ENCODE assay signal across 2 cellular contexts in the genomic region with DNA sequence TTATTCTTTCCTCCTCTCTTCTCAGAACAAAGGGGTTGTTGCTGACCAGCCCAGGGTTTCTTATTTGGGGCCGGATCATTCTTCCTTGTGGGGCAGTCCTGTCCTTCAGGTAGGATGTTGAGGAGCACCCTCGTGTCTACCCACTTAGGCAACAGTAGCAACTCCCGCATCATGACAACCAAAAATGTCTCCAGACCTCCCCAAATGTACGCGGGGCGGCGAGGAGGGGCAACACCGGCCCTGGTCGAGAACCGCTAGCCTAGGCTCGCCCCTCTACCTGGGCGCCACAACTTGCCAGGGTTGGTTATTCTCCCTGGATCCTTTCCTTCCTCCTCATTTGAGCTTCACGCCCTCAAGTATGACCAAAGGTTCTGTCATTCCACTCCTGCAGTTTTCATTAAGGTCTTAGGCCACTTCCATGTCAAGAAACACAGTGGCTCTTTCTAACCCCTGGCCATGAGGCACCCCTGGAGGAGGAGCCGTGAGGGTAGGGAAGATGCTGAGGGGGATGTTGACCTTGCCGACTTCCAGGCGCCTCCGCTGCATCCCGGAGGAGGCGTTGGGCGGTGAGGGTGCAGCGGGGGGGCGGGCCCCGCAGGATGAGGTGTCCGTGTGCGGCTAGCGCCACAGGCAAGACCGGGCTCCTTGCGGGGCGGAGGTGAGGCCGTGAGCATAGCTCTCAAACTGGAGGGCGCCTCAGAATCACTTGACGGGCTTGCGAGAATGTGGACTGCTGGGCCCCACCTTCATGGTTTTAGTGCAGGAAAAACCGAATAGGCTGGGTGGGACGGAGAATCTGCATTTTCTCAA.
A peak's percentile ranks its signal among the peaks of the same experiment; 100 is the strongest.
TF ChIP-seq lines count a peak whose summit lies in the region.

No MANE protein-coding gene starts in this region.

TF ChIP-seq in GM23338, 12 proteins besides CTCF, POLR2A, EP300 and RAD21:
- TF ChIP-seq, protein P1, sequence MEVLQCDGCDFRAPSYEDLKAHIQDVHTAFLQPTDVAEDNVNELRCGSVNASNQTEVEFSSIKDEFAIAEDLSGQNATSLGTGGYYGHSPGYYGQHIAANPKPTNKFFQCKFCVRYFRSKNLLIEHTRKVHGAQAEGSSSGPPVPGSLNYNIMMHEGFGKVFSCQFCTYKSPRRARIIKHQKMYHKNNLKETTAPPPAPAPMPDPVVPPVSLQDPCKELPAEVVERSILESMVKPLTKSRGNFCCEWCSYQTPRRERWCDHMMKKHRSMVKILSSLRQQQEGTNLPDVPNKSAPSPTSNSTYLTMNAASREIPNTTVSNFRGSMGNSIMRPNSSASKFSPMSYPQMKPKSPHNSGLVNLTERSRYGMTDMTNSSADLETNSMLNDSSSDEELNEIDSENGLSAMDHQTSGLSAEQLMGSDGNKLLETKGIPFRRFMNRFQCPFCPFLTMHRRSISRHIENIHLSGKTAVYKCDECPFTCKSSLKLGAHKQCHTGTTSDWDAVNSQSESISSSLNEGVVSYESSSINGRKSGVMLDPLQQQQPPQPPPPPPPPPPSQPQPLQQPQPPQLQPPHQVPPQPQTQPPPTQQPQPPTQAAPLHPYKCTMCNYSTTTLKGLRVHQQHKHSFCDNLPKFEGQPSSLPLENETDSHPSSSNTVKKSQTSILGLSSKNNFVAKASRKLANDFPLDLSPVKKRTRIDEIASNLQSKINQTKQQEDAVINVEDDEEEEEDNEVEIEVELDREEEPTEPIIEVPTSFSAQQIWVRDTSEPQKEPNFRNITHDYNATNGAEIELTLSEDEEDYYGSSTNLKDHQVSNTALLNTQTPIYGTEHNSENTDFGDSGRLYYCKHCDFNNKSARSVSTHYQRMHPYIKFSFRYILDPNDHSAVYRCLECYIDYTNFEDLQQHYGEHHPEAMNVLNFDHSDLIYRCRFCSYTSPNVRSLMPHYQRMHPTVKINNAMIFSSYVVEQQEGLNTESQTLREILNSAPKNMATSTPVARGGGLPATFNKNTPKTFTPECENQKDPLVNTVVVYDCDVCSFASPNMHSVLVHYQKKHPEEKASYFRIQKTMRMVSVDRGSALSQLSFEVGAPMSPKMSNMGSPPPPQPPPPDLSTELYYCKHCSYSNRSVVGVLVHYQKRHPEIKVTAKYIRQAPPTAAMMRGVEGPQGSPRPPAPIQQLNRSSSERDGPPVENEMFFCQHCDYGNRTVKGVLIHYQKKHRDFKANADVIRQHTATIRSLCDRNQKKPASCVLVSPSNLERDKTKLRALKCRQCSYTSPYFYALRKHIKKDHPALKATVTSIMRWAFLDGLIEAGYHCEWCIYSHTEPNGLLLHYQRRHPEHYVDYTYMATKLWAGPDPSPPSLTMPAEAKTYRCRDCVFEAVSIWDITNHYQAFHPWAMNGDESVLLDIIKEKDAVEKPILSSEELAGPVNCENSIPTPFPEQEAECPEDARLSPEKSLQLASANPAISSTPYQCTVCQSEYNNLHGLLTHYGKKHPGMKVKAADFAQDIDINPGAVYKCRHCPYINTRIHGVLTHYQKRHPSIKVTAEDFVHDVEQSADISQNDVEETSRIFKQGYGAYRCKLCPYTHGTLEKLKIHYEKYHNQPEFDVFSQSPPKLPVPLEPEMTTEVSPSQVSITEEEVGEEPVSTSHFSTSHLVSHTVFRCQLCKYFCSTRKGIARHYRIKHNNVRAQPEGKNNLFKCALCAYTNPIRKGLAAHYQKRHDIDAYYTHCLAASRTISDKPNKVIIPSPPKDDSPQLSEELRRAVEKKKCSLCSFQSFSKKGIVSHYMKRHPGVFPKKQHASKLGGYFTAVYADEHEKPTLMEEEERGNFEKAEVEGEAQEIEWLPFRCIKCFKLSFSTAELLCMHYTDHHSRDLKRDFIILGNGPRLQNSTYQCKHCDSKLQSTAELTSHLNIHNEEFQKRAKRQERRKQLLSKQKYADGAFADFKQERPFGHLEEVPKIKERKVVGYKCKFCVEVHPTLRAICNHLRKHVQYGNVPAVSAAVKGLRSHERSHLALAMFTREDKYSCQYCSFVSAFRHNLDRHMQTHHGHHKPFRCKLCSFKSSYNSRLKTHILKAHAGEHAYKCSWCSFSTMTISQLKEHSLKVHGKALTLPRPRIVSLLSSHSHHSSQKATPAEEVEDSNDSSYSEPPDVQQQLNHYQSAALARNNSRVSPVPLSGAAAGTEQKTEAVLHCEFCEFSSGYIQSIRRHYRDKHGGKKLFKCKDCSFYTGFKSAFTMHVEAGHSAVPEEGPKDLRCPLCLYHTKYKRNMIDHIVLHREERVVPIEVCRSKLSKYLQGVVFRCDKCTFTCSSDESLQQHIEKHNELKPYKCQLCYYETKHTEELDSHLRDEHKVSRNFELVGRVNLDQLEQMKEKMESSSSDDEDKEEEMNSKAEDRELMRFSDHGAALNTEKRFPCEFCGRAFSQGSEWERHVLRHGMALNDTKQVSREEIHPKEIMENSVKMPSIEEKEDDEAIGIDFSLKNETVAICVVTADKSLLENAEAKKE (CRISPR knock-in tag; IDR thresholded peaks at IDR 0.05): no peak
- peak; percentile 3; the same call in 1 of the 2 replicates for TF ChIP-seq POLR2AphosphoS5 (IDR thresholded peaks at IDR 0.05; ENCODE audit: low read depth)
TF ChIP-seq in GM23338: peak in this region for 1.

TF ChIP-seq in HepG2, 621 proteins besides CTCF, POLR2A, EP300 and RAD21 (continues in another document):
- TF ChIP-seq, protein P2, sequence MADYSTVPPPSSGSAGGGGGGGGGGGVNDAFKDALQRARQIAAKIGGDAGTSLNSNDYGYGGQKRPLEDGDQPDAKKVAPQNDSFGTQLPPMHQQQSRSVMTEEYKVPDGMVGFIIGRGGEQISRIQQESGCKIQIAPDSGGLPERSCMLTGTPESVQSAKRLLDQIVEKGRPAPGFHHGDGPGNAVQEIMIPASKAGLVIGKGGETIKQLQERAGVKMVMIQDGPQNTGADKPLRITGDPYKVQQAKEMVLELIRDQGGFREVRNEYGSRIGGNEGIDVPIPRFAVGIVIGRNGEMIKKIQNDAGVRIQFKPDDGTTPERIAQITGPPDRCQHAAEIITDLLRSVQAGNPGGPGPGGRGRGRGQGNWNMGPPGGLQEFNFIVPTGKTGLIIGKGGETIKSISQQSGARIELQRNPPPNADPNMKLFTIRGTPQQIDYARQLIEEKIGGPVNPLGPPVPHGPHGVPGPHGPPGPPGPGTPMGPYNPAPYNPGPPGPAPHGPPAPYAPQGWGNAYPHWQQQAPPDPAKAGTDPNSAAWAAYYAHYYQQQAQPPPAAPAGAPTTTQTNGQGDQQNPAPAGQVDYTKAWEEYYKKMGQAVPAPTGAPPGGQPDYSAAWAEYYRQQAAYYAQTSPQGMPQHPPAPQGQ (CRISPR knock-in tag; IDR thresholded peaks at IDR 0.05; ENCODE audit: borderline replicate concordance): no peak
- TF ChIP-seq GATAD1 (CRISPR knock-in tag; IDR thresholded peaks at IDR 0.05) (no peak), ZFYVE20 (CRISPR knock-in tag; IDR thresholded peaks at IDR 0.05; ENCODE audit: borderline replicate concordance, low read depth) (no peak), MAFF (IDR thresholded peaks at IDR 0.05; ENCODE audit: low read depth, low read length) (no peak), HDAC1 (CRISPR knock-in tag; IDR thresholded peaks at IDR 0.05) (0 out of 2 replicates have a peak, but pooled peaks have one; percentile 0), HNRNPUL1 (IDR thresholded peaks at IDR 0.05; ENCODE audit: low read depth, low read length) (no peak), MBD4 (IDR thresholded peaks at IDR 0.05; ENCODE audit: borderline replicate concordance, low read length) (no peak), MED1 (CRISPR knock-in tag; IDR thresholded peaks at IDR 0.05) (0 out of 2 replicates have a peak, but pooled peaks have one; percentile 2), SAP130 (CRISPR knock-in tag; IDR thresholded peaks at IDR 0.05; ENCODE audit: low read depth) (no peak), MEIS1 (CRISPR knock-in tag; IDR thresholded peaks at IDR 0.05; ENCODE audit: borderline replicate concordance) (no peak), NR2F2 (IDR thresholded peaks at IDR 0.05; ENCODE audit: borderline replicate concordance, low read depth) (no peak), ERF (CRISPR knock-in tag; IDR thresholded peaks at IDR 0.05) (no peak), PHF8 (CRISPR knock-in tag; IDR thresholded peaks at IDR 0.05) (0 out of 2 replicates have a peak, but pooled peaks have one; percentile 13), AGO2 (optimal IDR thresholded peaks at IDR 0.05; ENCODE audit: low read depth, low read length) (no peak), ZNF20 (CRISPR knock-in tag; IDR thresholded peaks at IDR 0.05) (no peak), ZSCAN9 (CRISPR knock-in tag; IDR thresholded peaks at IDR 0.05; ENCODE audit: borderline replicate concordance) (no peak), ZNF615 (CRISPR knock-in tag; IDR thresholded peaks at IDR 0.05; ENCODE audit: borderline replicate concordance) (no peak), ZNF788 (CRISPR knock-in tag; IDR thresholded peaks at IDR 0.05; ENCODE audit: borderline replicate concordance) (0 out of 2 replicates have a peak, but pooled peaks have one; percentile 10), MIXL1 (CRISPR knock-in tag; IDR thresholded peaks at IDR 0.05) (no peak), REXO4 (CRISPR knock-in tag; IDR thresholded peaks at IDR 0.05; ENCODE audit: borderline replicate concordance) (no peak), ZNF572 (CRISPR knock-in tag; IDR thresholded peaks at IDR 0.05) (0 out of 2 replicates have a peak, but pooled peaks have one; percentile 46), ATAD3A (CRISPR knock-in tag; IDR thresholded peaks at IDR 0.05) (no peak), MTF2 (CRISPR knock-in tag; IDR thresholded peaks at IDR 0.05; ENCODE audit: borderline replicate concordance) (no peak), ZNF367 (CRISPR knock-in tag; IDR thresholded peaks at IDR 0.05; ENCODE audit: borderline replicate concordance) (no peak), ZFP37 (CRISPR knock-in tag; IDR thresholded peaks at IDR 0.05; ENCODE audit: borderline replicate concordance) (no peak), ZSCAN30 (CRISPR knock-in tag; IDR thresholded peaks at IDR 0.05) (no peak), KLF11 (CRISPR knock-in tag; IDR thresholded peaks at IDR 0.05) (no peak), KLF12 (CRISPR knock-in tag; IDR thresholded peaks at IDR 0.05; ENCODE audit: borderline replicate concordance) (no peak), ZNF850 (CRISPR knock-in tag; conservative IDR thresholded peaks at IDR 0.05) (no peak), SMAD1 (CRISPR knock-in tag; IDR thresholded peaks at IDR 0.05; ENCODE audit: borderline replicate concordance, low read depth) (0 out of 2 replicates have a peak, but pooled peaks have one; percentile 29), NONO (IDR thresholded peaks at IDR 0.05) (no peak), NONO (CRISPR knock-in tag; conservative IDR thresholded peaks at IDR 0.05) (no peak), ZNF17 (CRISPR knock-in tag; IDR thresholded peaks at IDR 0.05) (no peak), ZFP36L2 (CRISPR knock-in tag; IDR thresholded peaks at IDR 0.05) (no peak), NCOA1 (CRISPR knock-in tag; IDR thresholded peaks at IDR 0.05) (no peak), ZNF782 (CRISPR knock-in tag; IDR thresholded peaks at IDR 0.05; ENCODE audit: borderline replicate concordance) (0 out of 2 replicates have a peak, but pooled peaks have one; percentile 52), ZMAT3 (CRISPR knock-in tag; conservative IDR thresholded peaks at IDR 0.05) (no peak)
- TF ChIP-seq, protein P3, sequence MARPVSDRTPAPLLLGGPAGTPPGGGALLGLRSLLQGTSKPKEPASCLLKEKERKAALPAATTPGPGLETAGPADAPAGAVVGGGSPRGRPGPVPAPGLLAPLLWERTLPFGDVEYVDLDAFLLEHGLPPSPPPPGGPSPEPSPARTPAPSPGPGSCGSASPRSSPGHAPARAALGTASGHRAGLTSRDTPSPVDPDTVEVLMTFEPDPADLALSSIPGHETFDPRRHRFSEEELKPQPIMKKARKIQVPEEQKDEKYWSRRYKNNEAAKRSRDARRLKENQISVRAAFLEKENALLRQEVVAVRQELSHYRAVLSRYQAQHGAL (CRISPR knock-in tag; IDR thresholded peaks at IDR 0.05; ENCODE audit: not compliant biosample characterization): no peak
- TF ChIP-seq, protein P4, sequence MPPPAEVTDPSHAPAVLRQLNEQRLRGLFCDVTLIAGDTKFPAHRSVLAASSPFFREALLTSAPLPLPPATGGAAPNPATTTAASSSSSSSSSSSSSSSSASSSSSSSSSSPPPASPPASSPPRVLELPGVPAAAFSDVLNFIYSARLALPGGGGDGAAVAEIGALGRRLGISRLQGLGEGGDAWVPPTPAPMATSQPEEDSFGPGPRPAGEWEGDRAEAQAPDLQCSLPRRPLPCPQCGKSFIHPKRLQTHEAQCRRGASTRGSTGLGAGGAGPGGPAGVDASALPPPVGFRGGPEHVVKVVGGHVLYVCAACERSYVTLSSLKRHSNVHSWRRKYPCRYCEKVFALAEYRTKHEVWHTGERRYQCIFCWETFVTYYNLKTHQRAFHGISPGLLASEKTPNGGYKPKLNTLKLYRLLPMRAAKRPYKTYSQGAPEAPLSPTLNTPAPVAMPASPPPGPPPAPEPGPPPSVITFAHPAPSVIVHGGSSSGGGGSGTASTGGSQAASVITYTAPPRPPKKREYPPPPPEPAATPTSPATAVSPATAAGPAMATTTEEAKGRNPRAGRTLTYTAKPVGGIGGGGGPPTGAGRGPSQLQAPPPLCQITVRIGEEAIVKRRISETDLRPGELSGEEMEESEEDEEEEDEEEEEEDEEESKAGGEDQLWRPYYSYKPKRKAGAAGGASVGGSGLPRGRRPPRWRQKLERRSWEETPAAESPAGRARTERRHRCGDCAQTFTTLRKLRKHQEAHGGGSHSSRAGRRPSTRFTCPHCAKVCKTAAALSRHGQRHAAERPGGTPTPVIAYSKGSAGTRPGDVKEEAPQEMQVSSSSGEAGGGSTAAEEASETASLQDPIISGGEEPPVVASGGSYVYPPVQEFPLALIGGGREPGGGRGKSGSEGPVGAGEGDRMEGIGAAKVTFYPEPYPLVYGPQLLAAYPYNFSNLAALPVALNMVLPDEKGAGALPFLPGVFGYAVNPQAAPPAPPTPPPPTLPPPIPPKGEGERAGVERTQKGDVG (CRISPR knock-in tag; IDR thresholded peaks at IDR 0.05; ENCODE audit: borderline replicate concordance): no peak
- TF ChIP-seq, protein P5, sequence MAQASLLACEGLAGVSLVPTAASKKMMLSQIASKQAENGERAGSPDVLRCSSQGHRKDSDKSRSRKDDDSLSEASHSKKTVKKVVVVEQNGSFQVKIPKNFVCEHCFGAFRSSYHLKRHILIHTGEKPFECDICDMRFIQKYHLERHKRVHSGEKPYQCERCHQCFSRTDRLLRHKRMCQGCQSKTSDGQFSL (CRISPR knock-in tag; IDR thresholded peaks at IDR 0.05): no peak
- TF ChIP-seq, protein P6, sequence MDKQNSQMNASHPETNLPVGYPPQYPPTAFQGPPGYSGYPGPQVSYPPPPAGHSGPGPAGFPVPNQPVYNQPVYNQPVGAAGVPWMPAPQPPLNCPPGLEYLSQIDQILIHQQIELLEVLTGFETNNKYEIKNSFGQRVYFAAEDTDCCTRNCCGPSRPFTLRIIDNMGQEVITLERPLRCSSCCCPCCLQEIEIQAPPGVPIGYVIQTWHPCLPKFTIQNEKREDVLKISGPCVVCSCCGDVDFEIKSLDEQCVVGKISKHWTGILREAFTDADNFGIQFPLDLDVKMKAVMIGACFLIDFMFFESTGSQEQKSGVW (CRISPR knock-in tag; IDR thresholded peaks at IDR 0.05; ENCODE audit: borderline replicate concordance): no peak
- TF ChIP-seq, protein P7, sequence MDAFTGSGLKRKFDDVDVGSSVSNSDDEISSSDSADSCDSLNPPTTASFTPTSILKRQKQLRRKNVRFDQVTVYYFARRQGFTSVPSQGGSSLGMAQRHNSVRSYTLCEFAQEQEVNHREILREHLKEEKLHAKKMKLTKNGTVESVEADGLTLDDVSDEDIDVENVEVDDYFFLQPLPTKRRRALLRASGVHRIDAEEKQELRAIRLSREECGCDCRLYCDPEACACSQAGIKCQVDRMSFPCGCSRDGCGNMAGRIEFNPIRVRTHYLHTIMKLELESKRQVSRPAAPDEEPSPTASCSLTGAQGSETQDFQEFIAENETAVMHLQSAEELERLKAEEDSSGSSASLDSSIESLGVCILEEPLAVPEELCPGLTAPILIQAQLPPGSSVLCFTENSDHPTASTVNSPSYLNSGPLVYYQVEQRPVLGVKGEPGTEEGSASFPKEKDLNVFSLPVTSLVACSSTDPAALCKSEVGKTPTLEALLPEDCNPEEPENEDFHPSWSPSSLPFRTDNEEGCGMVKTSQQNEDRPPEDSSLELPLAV (CRISPR knock-in tag; conservative IDR thresholded peaks at IDR 0.05; ENCODE audit: low read depth): no peak
